12 cellular contexts compared by ENCODE assay signal in genomic region chr22:40257979-40258378, GRCh38.
DNase-seq lines count a peak whose midpoint lies in the region; ATAC-seq and TF ChIP-seq lines count a peak whose summit lies in the region.
"Had no signal": no experiment of that assay in that cellular context is flagged by ENCODE, and none has a peak within 500 bp of the region (broad histone marks: within the 10 kb centered on the region; RNA-seq: fewer than 3 reads in every experiment).

No MANE protein-coding gene starts in this region.

- no peak for DNase-seq in left ventricle myocardium inferior
- no peak for DNase-seq in cardiac septum (ENCODE audit: low spot score)
- DNase-seq in activated naive CD8-positive, alpha-beta T cell treated with anti-CD3 and anti-CD28 coated beads, Interleukin-2, amount 10 ng/mL, durations not matched to agents 7 days and 5 days: no peak
- DNase-seq in fibroblast of villous mesenchyme (ENCODE audit: low read depth): peak; percentile 73
- no peak for DNase-seq in type B pancreatic cell (ENCODE audit: extremely low spot score, unreplicated experiment)
- no peak for DNase-seq in SKM-1 (lab: John Stamatoyannopoulos, UW; ENCODE audit: unreplicated experiment)
- DNase-seq: GF-D8; kidney; stimulated activated naive CD4-positive, alpha-beta T cell had no signal

- peak overlapping the region; percentile 76 for H3K27ac Mint-ChIP-seq in activated naive CD8-positive, alpha-beta T cell treated with anti-CD3 and anti-CD28 coated beads, Interleukin-2, amount 10 ng/mL, durations not matched to agents 7 days and 5 days
- peak overlapping the region; percentile 82 for H3K27ac Mint-ChIP-seq in type B pancreatic cell
- H3K27ac Mint-ChIP-seq: neural progenitor cell had no signal

- no peaks in the 10 kb centered on the region for H3K9me3 ChIP-seq in left ventricle myocardium inferior (replicated peaks)

- no peaks in the 10 kb centered on the region for H3K27me3 ChIP-seq in left ventricle myocardium inferior (ENCODE audit: low read depth)
- H3K27me3 ChIP-seq: neural progenitor cell had no signal

- H3K9me3 Mint-ChIP-seq in activated naive CD8-positive, alpha-beta T cell treated with anti-CD3 and anti-CD28 coated beads, Interleukin-2, amount 10 ng/mL, durations not matched to agents 7 days and 5 days: peaks cover 2% of the 10 kb centered on the region
- H3K9me3 Mint-ChIP-seq in type B pancreatic cell: no peaks in the 10 kb centered on the region
- H3K9me3 Mint-ChIP-seq: neural progenitor cell had no signal

- peaks cover 16% of the 10 kb centered on the region for H3K36me3 ChIP-seq in left ventricle myocardium inferior

- H3K36me3 Mint-ChIP-seq in activated naive CD8-positive, alpha-beta T cell treated with anti-CD3 and anti-CD28 coated beads, Interleukin-2, amount 10 ng/mL, durations not matched to agents 7 days and 5 days: peaks cover 57% of the 10 kb centered on the region
- H3K36me3 Mint-ChIP-seq in type B pancreatic cell: peaks cover 34% of the 10 kb centered on the region

- H3K27ac ChIP-seq in left ventricle myocardium inferior (replicated peaks): peak overlapping the region; percentile 81
- H3K27ac ChIP-seq: neural progenitor cell had no signal

- intact Hi-C loops in left ventricle myocardium inferior (cut with micrococcal nuclease): no loop called here
- intact Hi-C loops in cardiac septum (cut with DNase I): no loop called here

- H3K4me3 ChIP-seq in left ventricle myocardium inferior (no peak overlapping the region), fibroblast of villous mesenchyme (ENCODE audit: low read depth, low read length) (no peak overlapping the region)
- H3K4me3 ChIP-seq: neural progenitor cell had no signal

- peaks cover 63% of the 10 kb centered on the region for H3K4me1 ChIP-seq in left ventricle myocardium inferior

- ATAC-seq in activated naive CD8-positive, alpha-beta T cell treated with anti-CD3 and anti-CD28 coated beads, Interleukin-2, amount 10 ng/mL, durations not matched to agents 7 days and 5 days (ENCODE audit: low read depth): no peak
- no peak for ATAC-seq in HG03175 (IDR thresholded peaks at IDR 0.05; ENCODE audit: unreplicated experiment)
- ATAC-seq in GM18517 (IDR thresholded peaks at IDR 0.05; ENCODE audit: unreplicated experiment): no peak

- TF ChIP-seq CTCF in left ventricle myocardium inferior (IDR thresholded peaks at IDR 0.05; ENCODE audit: borderline replicate concordance) (no peak), fibroblast of villous mesenchyme (IDR thresholded peaks at IDR 0.05; ENCODE audit: insufficient read depth, low read depth, low read length) (no peak), type B pancreatic cell (conservative IDR thresholded peaks at IDR 0.05) (no peak)

- POLR2A ChIA-PET in activated naive CD8-positive, alpha-beta T cell treated with anti-CD3 and anti-CD28 coated beads, Interleukin-2, amount 10 ng/mL, durations not matched to agents 7 days and 5 days (lab: Charles Lee): no interaction called here

- peak overlapping the region; percentile 9 for H3K4me3 Mint-ChIP-seq in activated naive CD8-positive, alpha-beta T cell treated with anti-CD3 and anti-CD28 coated beads, Interleukin-2, amount 10 ng/mL, durations not matched to agents 7 days and 5 days
- no peak overlapping the region for H3K4me3 Mint-ChIP-seq in type B pancreatic cell
- H3K4me3 Mint-ChIP-seq: neural progenitor cell had no signal

- H3K4me1 Mint-ChIP-seq in activated naive CD8-positive, alpha-beta T cell treated with anti-CD3 and anti-CD28 coated beads, Interleukin-2, amount 10 ng/mL, durations not matched to agents 7 days and 5 days: peaks cover 32% of the 10 kb centered on the region
- H3K4me1 Mint-ChIP-seq in type B pancreatic cell (ENCODE audit: unreplicated experiment): peaks cover 26% of the 10 kb centered on the region
- H3K4me1 Mint-ChIP-seq: neural progenitor cell had no signal

- H3K27me3 Mint-ChIP-seq in activated naive CD8-positive, alpha-beta T cell treated with anti-CD3 and anti-CD28 coated beads, Interleukin-2, amount 10 ng/mL, durations not matched to agents 7 days and 5 days: no peaks in the 10 kb centered on the region
- H3K27me3 Mint-ChIP-seq in type B pancreatic cell: no peaks in the 10 kb centered on the region
